Comparison of ENCODE assay signal across 11 cellular contexts in genomic region chr5:33892419-33893151, GRCh38. TPM values are rescaled to one million over a fixed set of nuclear protein-coding genes. Genes with fewer than 3 reads are reported as not detected.
A peak's percentile ranks its signal among the peaks of the same experiment; 100 is the strongest.
DNase-seq lines count a peak whose midpoint lies in the region; ATAC-seq, FAIRE-seq and TF ChIP-seq lines count a peak whose summit lies in the region.
"Had no signal": no experiment of that assay in that cellular context is flagged by ENCODE, and none has a peak within 500 bp of the region (broad histone marks: within the 10 kb centered on the region; RNA-seq: fewer than 3 reads in every experiment).

No MANE protein-coding gene starts in this region.

- H3K4me1 ChIP-seq in small intestine (ENCODE audit: control insufficient read depth in 2 of 2, insufficient read depth in 1 of 2, low read depth in 1 of 2, low read length in 1 of 2): no peaks in the 10 kb centered on the region

- peak overlapping the region in 1 of 2 donors; percentile 27 for H3K27ac ChIP-seq in small intestine (ENCODE audit: low read depth in 1 of 2, low read length in 1 of 2)

- H3K27me3 ChIP-seq in small intestine (ENCODE audit: control insufficient read depth in 2 of 2, insufficient read depth in 2 of 2, low read length in 2 of 2): no peaks in the 10 kb centered on the region

- TF ChIP-seq CTCF in endothelial cell (IDR thresholded peaks at IDR 0.05; ENCODE audit: unreplicated experiment): no peak

- ATAC-seq in activated naive CD8-positive, alpha-beta T cell treated with anti-CD3 and anti-CD28 coated beads, Interleukin-2, amount 50 U/mL, for 24 hours: no peak
- no peak for ATAC-seq in GM21360 (IDR thresholded peaks at IDR 0.05; ENCODE audit: unreplicated experiment)

- peak overlapping the region; percentile 46 for H3K4me3 Mint-ChIP-seq in activated naive CD8-positive, alpha-beta T cell
- no peak overlapping the region for H3K4me3 Mint-ChIP-seq in activated naive CD8-positive, alpha-beta T cell treated with anti-CD3 and anti-CD28 coated beads, Interleukin-2, amount 50 U/mL, for 24 hours
- H3K4me3 Mint-ChIP-seq in endothelial cell (ENCODE audit: unreplicated experiment): peak overlapping the region; percentile 87
- H3K4me3 Mint-ChIP-seq: activated CD4-positive, alpha-beta memory T cell treated with anti-CD3 and anti-CD28 coated beads for 36 hours; natural killer cell treated with Interleukin-12 subunit alpha and Interleukin-12 subunit beta and Interleukin-15 and Interleukin-18, amount 100 ng/mL, for 72 hours had no signal

- no peak overlapping the region for H3K4me3 ChIP-seq in small intestine (ENCODE audit: low read depth in 1 of 2, low read length in 2 of 2)

- no peaks in the 10 kb centered on the region for H3K36me3 Mint-ChIP-seq in activated naive CD8-positive, alpha-beta T cell
- no peaks in the 10 kb centered on the region for H3K36me3 Mint-ChIP-seq in activated naive CD8-positive, alpha-beta T cell treated with anti-CD3 and anti-CD28 coated beads, Interleukin-2, amount 50 U/mL, for 24 hours (ENCODE audit: low read depth)
- no peaks in the 10 kb centered on the region for H3K36me3 Mint-ChIP-seq in endothelial cell (ENCODE audit: low read depth, unreplicated experiment)
- H3K36me3 Mint-ChIP-seq: activated CD4-positive, alpha-beta memory T cell treated with anti-CD3 and anti-CD28 coated beads for 36 hours had no signal

- H3K4me1 Mint-ChIP-seq in activated naive CD8-positive, alpha-beta T cell (ENCODE audit: low read depth): peaks cover 9% of the 10 kb centered on the region
- no peaks in the 10 kb centered on the region for H3K4me1 Mint-ChIP-seq in activated naive CD8-positive, alpha-beta T cell treated with anti-CD3 and anti-CD28 coated beads, Interleukin-2, amount 50 U/mL, for 24 hours
- peaks cover 16% of the 10 kb centered on the region for H3K4me1 Mint-ChIP-seq in endothelial cell (ENCODE audit: unreplicated experiment)

- WGBS in small intestine, 3 donors: 23 to 35% (median 26%) methylated on average over 13 of the region's 13 CpGs

- no peak for FAIRE-seq in small intestine (lab: Jason Lieb, UNC)
- FAIRE-seq: D721Med had no signal

- H3K27me3 Mint-ChIP-seq in activated naive CD8-positive, alpha-beta T cell: peaks cover 26% of the 10 kb centered on the region
- peaks cover 39% of the 10 kb centered on the region for H3K27me3 Mint-ChIP-seq in activated naive CD8-positive, alpha-beta T cell treated with anti-CD3 and anti-CD28 coated beads, Interleukin-2, amount 50 U/mL, for 24 hours
- H3K27me3 Mint-ChIP-seq in endothelial cell (ENCODE audit: unreplicated experiment): peaks cover 8% of the 10 kb centered on the region

- H3K9me3 ChIP-seq in small intestine (ENCODE audit: control insufficient read depth, low read depth): no peaks in the 10 kb centered on the region

- H3K36me3 ChIP-seq in small intestine (ENCODE audit: control insufficient read depth in 2 of 2, insufficient read depth in 2 of 2, low read length in 2 of 2): no peaks in the 10 kb centered on the region

- H3K27ac Mint-ChIP-seq in activated naive CD8-positive, alpha-beta T cell: no peak overlapping the region
- H3K27ac Mint-ChIP-seq in activated naive CD8-positive, alpha-beta T cell treated with anti-CD3 and anti-CD28 coated beads, Interleukin-2, amount 50 U/mL, for 24 hours: no peak overlapping the region
- no peak overlapping the region for H3K27ac Mint-ChIP-seq in endothelial cell (ENCODE audit: unreplicated experiment)
- H3K27ac Mint-ChIP-seq: activated CD4-positive, alpha-beta memory T cell treated with anti-CD3 and anti-CD28 coated beads for 36 hours; natural killer cell treated with Interleukin-12 subunit alpha and Interleukin-12 subunit beta and Interleukin-15 and Interleukin-18, amount 100 ng/mL, for 72 hours had no signal

- no peak for DNase-seq in activated naive CD8-positive, alpha-beta T cell treated with anti-CD3 and anti-CD28 coated beads, Interleukin-2, amount 50 U/mL, for 24 hours
- DNase-seq in endothelial cell (ENCODE audit: low spot score): no peak
- DNase-seq in mucosa of gallbladder (ENCODE audit: low spot score): peak; percentile 75
- DNase-seq in CD1c-positive myeloid dendritic cell (ENCODE audit: extremely low spot score): no peak
- DNase-seq in small intestine: no peak
- DNase-seq in GF-D8 (lab: John Stamatoyannopoulos, UW): no peak
- DNase-seq: activated CD4-positive, alpha-beta memory T cell treated with anti-CD3 and anti-CD28 coated beads for 36 hours had no signal

- no peaks in the 10 kb centered on the region for H3K9me3 Mint-ChIP-seq in activated naive CD8-positive, alpha-beta T cell (ENCODE audit: low read depth)
- H3K9me3 Mint-ChIP-seq in activated naive CD8-positive, alpha-beta T cell treated with anti-CD3 and anti-CD28 coated beads, Interleukin-2, amount 50 U/mL, for 24 hours: peaks cover 8% of the 10 kb centered on the region
- H3K9me3 Mint-ChIP-seq in endothelial cell (ENCODE audit: unreplicated experiment): no peaks in the 10 kb centered on the region
- H3K9me3 Mint-ChIP-seq: activated CD4-positive, alpha-beta memory T cell treated with anti-CD3 and anti-CD28 coated beads for 36 hours had no signal

RNA-seq across cellular contexts. Expression of gene ADAMTS12, which starts 0.8 kb away (rescaled TPM):
- total RNA-seq in endothelial cell (ENCODE audit: unreplicated experiment): 9.8 TPM
- total RNA-seq in mucosa of gallbladder: 2.2 TPM
- polyA plus RNA-seq in small intestine: under 1 TPM in 2 of 3 donors, not detected in 1; 0.37 to 0.54 TPM
- total RNA-seq: activated CD4-positive, alpha-beta memory T cell treated with anti-CD3 and anti-CD28 coated beads for 36 hours; natural killer cell treated with Interleukin-12 subunit alpha and Interleukin-12 subunit beta and Interleukin-15 and Interleukin-18, amount 100 ng/mL, for 72 hours had no signal

RNA-seq across cellular contexts. Expression of gene RXFP3, which starts 43.6 kb away (rescaled TPM):
- total RNA-seq in endothelial cell (ENCODE audit: unreplicated experiment) (0.18 TPM), mucosa of gallbladder (not detected)
- polyA plus RNA-seq in small intestine: not detected
- total RNA-seq: activated CD4-positive, alpha-beta memory T cell treated with anti-CD3 and anti-CD28 coated beads for 36 hours; natural killer cell treated with Interleukin-12 subunit alpha and Interleukin-12 subunit beta and Interleukin-15 and Interleukin-18, amount 100 ng/mL, for 72 hours had no signal
